1 cellular context compared by ENCODE assay signal in the genomic region with DNA sequence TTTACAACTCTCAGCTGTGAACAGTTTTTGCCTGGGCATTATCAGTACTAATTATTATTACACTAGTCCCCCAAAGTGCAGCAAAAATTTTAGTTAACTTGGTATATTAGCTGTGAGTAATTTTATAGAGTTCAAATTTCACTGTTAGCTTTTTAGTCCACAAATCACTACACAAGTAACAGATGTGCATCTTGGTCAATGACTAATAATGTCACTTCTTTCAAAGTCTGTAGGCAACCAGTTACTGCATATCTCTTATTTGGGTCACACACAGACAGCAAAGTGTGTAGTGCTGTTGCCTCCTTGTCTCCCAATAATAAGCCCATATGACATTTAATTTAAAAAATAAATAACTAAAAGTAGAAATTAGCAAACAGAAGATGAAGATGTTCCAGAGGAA.
TF ChIP-seq lines count a peak whose summit lies in the region.

No MANE protein-coding gene starts in this region.

TF ChIP-seq in GM12878, 131 proteins besides CTCF, POLR2A, EP300 and RAD21 (continued from another document):
- TF ChIP-seq, protein P1, sequence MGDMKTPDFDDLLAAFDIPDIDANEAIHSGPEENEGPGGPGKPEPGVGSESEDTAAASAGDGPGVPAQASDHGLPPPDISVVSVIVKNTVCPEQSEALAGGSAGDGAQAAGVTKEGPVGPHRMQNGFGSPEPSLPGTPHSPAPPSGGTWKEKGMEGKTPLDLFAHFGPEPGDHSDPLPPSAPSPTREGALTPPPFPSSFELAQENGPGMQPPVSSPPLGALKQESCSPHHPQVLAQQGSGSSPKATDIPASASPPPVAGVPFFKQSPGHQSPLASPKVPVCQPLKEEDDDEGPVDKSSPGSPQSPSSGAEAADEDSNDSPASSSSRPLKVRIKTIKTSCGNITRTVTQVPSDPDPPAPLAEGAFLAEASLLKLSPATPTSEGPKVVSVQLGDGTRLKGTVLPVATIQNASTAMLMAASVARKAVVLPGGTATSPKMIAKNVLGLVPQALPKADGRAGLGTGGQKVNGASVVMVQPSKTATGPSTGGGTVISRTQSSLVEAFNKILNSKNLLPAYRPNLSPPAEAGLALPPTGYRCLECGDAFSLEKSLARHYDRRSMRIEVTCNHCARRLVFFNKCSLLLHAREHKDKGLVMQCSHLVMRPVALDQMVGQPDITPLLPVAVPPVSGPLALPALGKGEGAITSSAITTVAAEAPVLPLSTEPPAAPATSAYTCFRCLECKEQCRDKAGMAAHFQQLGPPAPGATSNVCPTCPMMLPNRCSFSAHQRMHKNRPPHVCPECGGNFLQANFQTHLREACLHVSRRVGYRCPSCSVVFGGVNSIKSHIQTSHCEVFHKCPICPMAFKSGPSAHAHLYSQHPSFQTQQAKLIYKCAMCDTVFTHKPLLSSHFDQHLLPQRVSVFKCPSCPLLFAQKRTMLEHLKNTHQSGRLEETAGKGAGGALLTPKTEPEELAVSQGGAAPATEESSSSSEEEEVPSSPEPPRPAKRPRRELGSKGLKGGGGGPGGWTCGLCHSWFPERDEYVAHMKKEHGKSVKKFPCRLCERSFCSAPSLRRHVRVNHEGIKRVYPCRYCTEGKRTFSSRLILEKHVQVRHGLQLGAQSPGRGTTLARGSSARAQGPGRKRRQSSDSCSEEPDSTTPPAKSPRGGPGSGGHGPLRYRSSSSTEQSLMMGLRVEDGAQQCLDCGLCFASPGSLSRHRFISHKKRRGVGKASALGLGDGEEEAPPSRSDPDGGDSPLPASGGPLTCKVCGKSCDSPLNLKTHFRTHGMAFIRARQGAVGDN (IDR thresholded peaks at IDR 0.05), result no peak
- TF ChIP-seq, protein P2, sequence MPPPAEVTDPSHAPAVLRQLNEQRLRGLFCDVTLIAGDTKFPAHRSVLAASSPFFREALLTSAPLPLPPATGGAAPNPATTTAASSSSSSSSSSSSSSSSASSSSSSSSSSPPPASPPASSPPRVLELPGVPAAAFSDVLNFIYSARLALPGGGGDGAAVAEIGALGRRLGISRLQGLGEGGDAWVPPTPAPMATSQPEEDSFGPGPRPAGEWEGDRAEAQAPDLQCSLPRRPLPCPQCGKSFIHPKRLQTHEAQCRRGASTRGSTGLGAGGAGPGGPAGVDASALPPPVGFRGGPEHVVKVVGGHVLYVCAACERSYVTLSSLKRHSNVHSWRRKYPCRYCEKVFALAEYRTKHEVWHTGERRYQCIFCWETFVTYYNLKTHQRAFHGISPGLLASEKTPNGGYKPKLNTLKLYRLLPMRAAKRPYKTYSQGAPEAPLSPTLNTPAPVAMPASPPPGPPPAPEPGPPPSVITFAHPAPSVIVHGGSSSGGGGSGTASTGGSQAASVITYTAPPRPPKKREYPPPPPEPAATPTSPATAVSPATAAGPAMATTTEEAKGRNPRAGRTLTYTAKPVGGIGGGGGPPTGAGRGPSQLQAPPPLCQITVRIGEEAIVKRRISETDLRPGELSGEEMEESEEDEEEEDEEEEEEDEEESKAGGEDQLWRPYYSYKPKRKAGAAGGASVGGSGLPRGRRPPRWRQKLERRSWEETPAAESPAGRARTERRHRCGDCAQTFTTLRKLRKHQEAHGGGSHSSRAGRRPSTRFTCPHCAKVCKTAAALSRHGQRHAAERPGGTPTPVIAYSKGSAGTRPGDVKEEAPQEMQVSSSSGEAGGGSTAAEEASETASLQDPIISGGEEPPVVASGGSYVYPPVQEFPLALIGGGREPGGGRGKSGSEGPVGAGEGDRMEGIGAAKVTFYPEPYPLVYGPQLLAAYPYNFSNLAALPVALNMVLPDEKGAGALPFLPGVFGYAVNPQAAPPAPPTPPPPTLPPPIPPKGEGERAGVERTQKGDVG (CRISPR knock-in tag; IDR thresholded peaks at IDR 0.05), result no peak
- TF ChIP-seq SIX5 (IDR thresholded peaks at IDR 0.05; ENCODE audit: low read depth, low read length, severe bottlenecking), result no peak
- TF ChIP-seq ZNF384 (IDR thresholded peaks at IDR 0.05; ENCODE audit: borderline replicate concordance, low read depth, low read length), result no peak
TF ChIP-seq in GM12878: peak in this region for 0.
